13 cellular contexts compared by ENCODE assay signal in the genomic region with DNA sequence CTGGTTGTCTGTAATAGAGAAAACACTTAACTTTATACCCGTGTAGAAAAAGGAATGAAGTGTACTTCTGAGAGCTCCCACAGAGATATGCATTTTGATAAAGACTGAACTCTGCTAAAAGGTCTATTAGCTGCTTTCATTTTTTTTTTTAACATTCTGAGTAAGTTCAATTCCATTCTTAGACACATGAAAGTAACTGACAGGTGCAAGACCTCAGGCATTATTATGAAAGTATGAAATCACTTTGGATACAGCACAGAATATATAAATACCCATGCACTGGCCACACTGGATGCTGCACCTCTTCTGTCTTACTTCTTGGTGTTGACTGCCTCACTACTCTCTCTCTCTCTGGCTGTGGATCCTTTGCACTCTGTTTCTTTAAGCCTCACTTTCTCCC. TPM values are rescaled to one million over a fixed set of nuclear protein-coding genes. Genes with fewer than 3 reads are reported as not detected.
DNase-seq lines count a peak whose midpoint lies in the region; ATAC-seq and TF ChIP-seq lines count a peak whose summit lies in the region.
"Had no signal": no experiment of that assay in that cellular context is flagged by ENCODE, and none has a peak within 500 bp of the region (broad histone marks: within the 10 kb centered on the region; RNA-seq: fewer than 3 reads in every experiment).

No MANE protein-coding gene starts in this region.

- H3K27ac Mint-ChIP-seq in CD4-positive, alpha-beta T cell = no peak overlapping the region
- H3K27ac Mint-ChIP-seq: activated CD4-positive, alpha-beta T cell treated with anti-CD3 and anti-CD28 coated beads for 36 hours had no signal

- no peaks in the 10 kb centered on the region for H3K4me1 Mint-ChIP-seq in CD4-positive, alpha-beta T cell (ENCODE audit: low read depth)
- H3K4me1 Mint-ChIP-seq: activated CD4-positive, alpha-beta T cell treated with anti-CD3 and anti-CD28 coated beads for 36 hours had no signal

- no peak for TF ChIP-seq POLR2A in transverse colon (IDR thresholded peaks at IDR 0.05)

- no peaks in the 10 kb centered on the region for H3K27me3 ChIP-seq in CD4-positive, alpha-beta T cell (ENCODE audit: control insufficient read depth, insufficient read depth, low read length)
- no peaks in the 10 kb centered on the region for H3K27me3 ChIP-seq in transverse colon

- TF ChIP-seq CTCF in GM12865 (IDR thresholded peaks at IDR 0.05; ENCODE audit: insufficient read depth, low read depth, low read length, missing control alignments) (no peak), transverse colon (IDR thresholded peaks at IDR 0.05) (no peak)
- TF ChIP-seq CTCF in CD4-positive, alpha-beta T cell (IDR thresholded peaks at IDR 0.05) = no peak

- intact Hi-C loops in CD4-positive, alpha-beta T cell (cut with DNase I, micrococcal nuclease) = no loop called here
- intact Hi-C loops in transverse colon (cut with DNase I; ENCODE audit: low total_unique reads) (no loop called here), sciatic nerve (cut with DNase I) (no loop called here)

- no peaks in the 10 kb centered on the region for H3K36me3 Mint-ChIP-seq in CD4-positive, alpha-beta T cell (ENCODE audit: low read depth)

- 0 to 48% methylated on average over 1 of the region's 1 CpG for WGBS in transverse colon (ENCODE audit: low coverage in 1 of 2), 2 donors

- CTCF ChIA-PET in CD4-positive, alpha-beta T cell (lab: Charles Lee) = no interaction called here

- no peaks in the 10 kb centered on the region for H3K36me3 ChIP-seq in transverse colon

- DNase-seq in GM12865 (ENCODE audit: low read depth) (peak; percentile 48), transverse colon (no peak), ACHN (no peak), sciatic nerve (ENCODE audit: low spot score) (no peak)
- no peak for DNase-seq in CD4-positive, alpha-beta T cell
- DNase-seq: activated CD4-positive, alpha-beta T cell treated with anti-CD3 and anti-CD28 coated beads for 36 hours; anterior cingulate cortex; dermis blood vessel endothelial cell; T-helper 1 cell had no signal

- no peaks in the 10 kb centered on the region for H3K9me3 ChIP-seq in CD4-positive, alpha-beta T cell (ENCODE audit: control insufficient read depth, low read length)
- no peaks in the 10 kb centered on the region for H3K9me3 ChIP-seq in transverse colon

- H3K27me3 Mint-ChIP-seq in CD4-positive, alpha-beta T cell = no peaks in the 10 kb centered on the region
- H3K27me3 Mint-ChIP-seq: activated CD4-positive, alpha-beta T cell treated with anti-CD3 and anti-CD28 coated beads for 36 hours had no signal

- POLR2A ChIA-PET in CD4-positive, alpha-beta T cell (lab: Charles Lee) = no interaction called here

- no peaks in the 10 kb centered on the region for H3K4me1 ChIP-seq in transverse colon

- no peak overlapping the region for H3K4me3 ChIP-seq in GM12865 (ENCODE audit: low read depth, low read length)
- no peak overlapping the region for H3K4me3 ChIP-seq in transverse colon

- in situ Hi-C loops in transverse colon (cut with MboI; ENCODE audit: low pct_ligation_motif_present in 1 of 4, low pct_unique_long_range_greater_than_20kb in 1 of 4, low sequenced_read_pairs in 3 of 4) (no loop called here), ACHN (cut with HindIII; ENCODE audit: low pct_ligation_motif_present, low pct_unique_long_range_greater_than_20kb, low sequenced_read_pairs) (no loop called here)

- peak; percentile 91 for ATAC-seq in GM19035 (IDR thresholded peaks at IDR 0.05; ENCODE audit: unreplicated experiment)
- peak; percentile 92 for ATAC-seq in HG02798 (IDR thresholded peaks at IDR 0.05; ENCODE audit: poor library complexity, unreplicated experiment)
- peak; percentile 93 for ATAC-seq in HG03520 (IDR thresholded peaks at IDR 0.05; ENCODE audit: unreplicated experiment)
- no peak for ATAC-seq in CD4-positive, alpha-beta T cell (ENCODE audit: poor library complexity)
- ATAC-seq in sciatic nerve = no peak
- ATAC-seq: activated CD4-positive, alpha-beta T cell treated with anti-CD3 and anti-CD28 coated beads for 36 hours had no signal

- no peak overlapping the region for H3K27ac ChIP-seq in CD4-positive, alpha-beta T cell (ENCODE audit: low read depth, low read length)
- H3K27ac ChIP-seq in transverse colon = no peak overlapping the region
- H3K27ac ChIP-seq: HL-60 had no signal

- no peak for TF ChIP-seq EP300 in transverse colon (IDR thresholded peaks at IDR 0.05; ENCODE audit: low read depth)

- no peaks in the 10 kb centered on the region for H3K9me3 Mint-ChIP-seq in CD4-positive, alpha-beta T cell

- no peak overlapping the region for H3K4me3 Mint-ChIP-seq in CD4-positive, alpha-beta T cell
- H3K4me3 Mint-ChIP-seq: activated CD4-positive, alpha-beta T cell treated with anti-CD3 and anti-CD28 coated beads for 36 hours had no signal

RNA-seq across cellular contexts. Expression of gene VWDE, which starts 46.2 kb away (rescaled TPM):
- total RNA-seq in CD4-positive, alpha-beta T cell = 1 to 10 TPM; 1.5 TPM
- 1 to 10 TPM in 2 of 4 donors, under 1 TPM in 1, not detected in 1; 0.20 to 6.4 (median 2.0) TPM for total RNA-seq in transverse colon
- 2.8 TPM for total RNA-seq in sciatic nerve
- total RNA-seq: dermis blood vessel endothelial cell had no signal

Comparison
In these comparisons a context has a peak if more than half of its experiments do, and no peak if none do; other contexts are left out.
1. ATAC-seq: peak in GM19035 (single experiment), HG02798 (single experiment) and HG03520 (single experiment); none in CD4-positive, alpha-beta T cell (single experiment) and sciatic nerve (single experiment).